Comparison of ENCODE assay signal across 1 cellular context in the genomic region with DNA sequence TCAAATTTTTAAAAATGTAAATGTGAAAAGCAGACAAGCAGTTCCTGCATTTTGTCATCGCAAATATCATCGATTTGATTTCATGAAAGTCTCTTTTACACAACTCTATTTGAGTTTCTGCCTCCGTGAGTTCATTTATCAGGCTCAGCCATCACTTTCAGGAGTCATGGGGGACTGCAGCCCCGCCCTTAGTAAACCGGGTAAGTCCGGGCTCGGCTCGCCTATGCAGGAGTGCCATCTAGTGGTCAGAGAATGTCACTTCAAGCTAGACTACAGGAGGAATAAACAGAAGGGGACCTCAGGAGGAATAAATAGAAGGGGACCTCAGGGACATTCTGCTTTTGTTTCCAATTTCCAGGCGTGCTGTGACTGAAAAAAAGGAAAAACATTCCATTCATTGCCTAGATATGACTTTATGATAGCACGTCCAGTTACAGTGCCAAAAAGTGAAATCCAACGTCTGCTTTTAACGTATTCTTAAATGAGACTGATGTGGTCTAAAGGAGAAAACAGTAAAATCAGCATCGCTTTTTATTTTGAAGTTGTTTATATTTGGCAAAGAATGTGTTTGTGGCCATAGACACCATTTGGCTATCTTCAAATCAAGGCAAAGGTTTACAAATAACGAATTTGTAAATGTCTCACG.
TF ChIP-seq lines count a peak whose summit lies in the region.

No MANE protein-coding gene starts in this region.

TF ChIP-seq in GM23338, 12 proteins besides CTCF, POLR2A, EP300 and RAD21 (continued from another document):
- TF ChIP-seq ZNF462 (CRISPR knock-in tag; IDR thresholded peaks at IDR 0.05) (no peak), EZH2phosphoT487 (IDR thresholded peaks at IDR 0.05; ENCODE audit: unreplicated experiment) (no peak), ZNF331 (CRISPR knock-in tag; IDR thresholded peaks at IDR 0.05; ENCODE audit: low read depth) (no peak), POLR2AphosphoS5 (IDR thresholded peaks at IDR 0.05; ENCODE audit: low read depth) (no peak), ZNF114 (CRISPR knock-in tag; IDR thresholded peaks at IDR 0.05) (no peak), EZH2 (IDR thresholded peaks at IDR 0.05; ENCODE audit: low read depth, unreplicated experiment) (no peak), JUNB (IDR thresholded peaks at IDR 0.05; ENCODE audit: unreplicated experiment) (no peak), NANOG (IDR thresholded peaks at IDR 0.05; ENCODE audit: borderline replicate concordance) (no peak)
- TF ChIP-seq, protein P1, sequence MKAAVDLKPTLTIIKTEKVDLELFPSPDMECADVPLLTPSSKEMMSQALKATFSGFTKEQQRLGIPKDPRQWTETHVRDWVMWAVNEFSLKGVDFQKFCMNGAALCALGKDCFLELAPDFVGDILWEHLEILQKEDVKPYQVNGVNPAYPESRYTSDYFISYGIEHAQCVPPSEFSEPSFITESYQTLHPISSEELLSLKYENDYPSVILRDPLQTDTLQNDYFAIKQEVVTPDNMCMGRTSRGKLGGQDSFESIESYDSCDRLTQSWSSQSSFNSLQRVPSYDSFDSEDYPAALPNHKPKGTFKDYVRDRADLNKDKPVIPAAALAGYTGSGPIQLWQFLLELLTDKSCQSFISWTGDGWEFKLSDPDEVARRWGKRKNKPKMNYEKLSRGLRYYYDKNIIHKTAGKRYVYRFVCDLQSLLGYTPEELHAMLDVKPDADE (IDR thresholded peaks at IDR 0.05) = no peak
